In the genomic region with DNA sequence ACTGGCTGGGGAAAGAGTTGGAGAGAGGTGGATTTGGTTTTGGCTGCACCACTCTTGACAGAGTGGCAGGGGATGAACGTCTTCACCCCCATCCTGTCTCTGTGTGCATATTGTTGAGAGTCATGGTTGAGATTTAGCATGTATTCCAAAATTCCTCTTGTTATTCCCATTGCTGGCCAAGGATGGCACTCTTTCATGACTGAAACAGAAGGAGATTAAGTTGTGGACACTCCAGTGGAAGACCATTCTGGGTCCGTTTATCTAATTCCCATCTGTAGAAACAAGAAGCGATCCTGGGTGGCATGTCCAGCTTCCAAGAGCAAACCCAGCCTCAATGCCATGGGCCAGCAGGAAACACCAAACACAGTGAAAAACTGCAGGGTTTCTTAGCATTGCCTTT, we compare ENCODE assay signal across 22 cellular contexts.
DNase-seq lines count a peak whose midpoint lies in the region; ATAC-seq and TF ChIP-seq lines count a peak whose summit lies in the region.
"Had no signal": no experiment of that assay in that cellular context is flagged by ENCODE, and none has a peak within 500 bp of the region (broad histone marks: within the 10 kb centered on the region; RNA-seq: fewer than 3 reads in every experiment).

No MANE protein-coding gene starts in this region.

- no peak overlapping the region for H3K27ac Mint-ChIP-seq in neural progenitor cell
- H3K27ac Mint-ChIP-seq in activated naive CD4-positive, alpha-beta T cell treated with anti-CD3 and anti-CD28 coated beads, Interleukin-2, amount 50 U/mL, for 72 hours, result no peak overlapping the region
- no peak overlapping the region for H3K27ac Mint-ChIP-seq in immature natural killer cell
- H3K27ac Mint-ChIP-seq: activated CD8-positive, alpha-beta memory T cell treated with anti-CD3 and anti-CD28 coated beads, Interleukin-2, amount 10 ng/mL, durations not matched to agents 7 days and 5 days; activated naive CD8-positive, alpha-beta T cell; memory B cell; naive thymus-derived CD8-positive, alpha-beta T cell; progenitor cell of endocrine pancreas had no signal

- no peak overlapping the region for H3K4me2 ChIP-seq in neural progenitor cell

- H3K27ac ChIP-seq in Panc1 (ENCODE audit: low read length) (no peak overlapping the region), neural progenitor cell (no peak overlapping the region)
- H3K27ac ChIP-seq: HL-60, skin epidermis had no signal

- no peaks in the 10 kb centered on the region for H3K79me2 ChIP-seq in neural progenitor cell (ENCODE audit: low read depth)

- H3K4me3 ChIP-seq in BE2C (ENCODE audit: low read depth, low read length) (no peak overlapping the region), Panc1 (ENCODE audit: low read depth in 2 of 2, low read length in 2 of 2) (no peak overlapping the region), epithelial cell of proximal tubule (ENCODE audit: low read depth, low read length) (no peak overlapping the region), neural progenitor cell (no peak overlapping the region)
- H3K4me3 ChIP-seq: skin epidermis had no signal

- CTCF ChIA-PET in Panc1 (lab: Charles Lee), result no interaction called here

- in situ Hi-C loops in Panc1 (cut with HindIII; ENCODE audit: low pct_unique_long_range_greater_than_20kb, low sequenced_read_pairs), result no loop called here

- POLR2A ChIA-PET in Panc1 (lab: Charles Lee), result no interaction called here

- H3K27me3 Mint-ChIP-seq in neural progenitor cell (ENCODE audit: insufficient read depth, low read depth) (peaks cover 4% of the 10 kb centered on the region), immature natural killer cell (ENCODE audit: low read depth in 3 of 3) (peaks cover 0 to 4% (median 2%) of the 10 kb centered on the region in 3 donors)
- H3K27me3 Mint-ChIP-seq: activated CD8-positive, alpha-beta memory T cell treated with anti-CD3 and anti-CD28 coated beads, Interleukin-2, amount 10 ng/mL, durations not matched to agents 7 days and 5 days; activated naive CD8-positive, alpha-beta T cell; brain; memory B cell; progenitor cell of endocrine pancreas had no signal

- H3K9me3 Mint-ChIP-seq in neural progenitor cell (no peaks in the 10 kb centered on the region), immature natural killer cell (peaks cover 2 to 41% (median 9%) of the 10 kb centered on the region in 6 donors)
- H3K9me3 Mint-ChIP-seq in activated naive CD4-positive, alpha-beta T cell treated with anti-CD3 and anti-CD28 coated beads, Interleukin-2, amount 50 U/mL, for 72 hours, result peaks cover 5 to 9% of the 10 kb centered on the region in 2 donors

- DNase-seq in BE2C, result no peak
- DNase-seq in Panc1 (ENCODE audit: low read depth, low spot score), result no peak
- no peak for DNase-seq in epithelial cell of proximal tubule (ENCODE audit: low read depth)
- DNase-seq in neural progenitor cell (ENCODE audit: low spot score), result no peak
- no peak for DNase-seq in activated naive CD4-positive, alpha-beta T cell treated with anti-CD3 and anti-CD28 coated beads, Interleukin-2, amount 50 U/mL, for 72 hours (ENCODE audit: low spot score in 2 of 2)
- no peak for DNase-seq in immature natural killer cell
- DNase-seq in iPS-NIHi11 (ENCODE audit: low spot score), result no peak
- DNase-seq: activated CD4-positive, alpha-beta T cell treated with anti-CD3 and anti-CD28 coated beads for 48 hours; activated CD8-positive, alpha-beta memory T cell treated with anti-CD3 and anti-CD28 coated beads, Interleukin-2, amount 10 ng/mL, durations not matched to agents 7 days and 5 days; foreskin melanocyte; kidney glomerular epithelial cell; naive thymus-derived CD8-positive, alpha-beta T cell; NCI-H526 treated with DMSO at 0.1 percent for 48 hours; Right ventricle myocardium superior; stimulated activated naive CD4-positive, alpha-beta T cell; T-helper 1 cell had no signal

- H3K9me3 ChIP-seq in BE2C (no peaks in the 10 kb centered on the region), Panc1 (ENCODE audit: control insufficient read depth, insufficient read depth, low read depth, low read length) (no peaks in the 10 kb centered on the region), neural progenitor cell (ENCODE audit: low read depth) (no peaks in the 10 kb centered on the region)

- intact Hi-C loops in Panc1 (cut with micrococcal nuclease; ENCODE audit: unreplicated experiment), result no loop called here

- H3K4me3 Mint-ChIP-seq in neural progenitor cell (no peak overlapping the region), immature natural killer cell (no peak overlapping the region)
- H3K4me3 Mint-ChIP-seq: activated CD8-positive, alpha-beta memory T cell treated with anti-CD3 and anti-CD28 coated beads, Interleukin-2, amount 10 ng/mL, durations not matched to agents 7 days and 5 days; activated naive CD8-positive, alpha-beta T cell; brain; memory B cell; naive thymus-derived CD8-positive, alpha-beta T cell had no signal

- H3K4me1 ChIP-seq in BE2C (no peaks in the 10 kb centered on the region), Panc1 (ENCODE audit: control insufficient read depth, insufficient read depth, low read length) (no peaks in the 10 kb centered on the region), neural progenitor cell (no peaks in the 10 kb centered on the region)

- no peaks in the 10 kb centered on the region for H3K36me3 Mint-ChIP-seq in neural progenitor cell
- H3K36me3 Mint-ChIP-seq in activated naive CD4-positive, alpha-beta T cell treated with anti-CD3 and anti-CD28 coated beads, Interleukin-2, amount 50 U/mL, for 72 hours, result no peaks in the 10 kb centered on the region
- H3K36me3 Mint-ChIP-seq in immature natural killer cell, result no peaks in the 10 kb centered on the region
- H3K36me3 Mint-ChIP-seq: activated CD8-positive, alpha-beta memory T cell treated with anti-CD3 and anti-CD28 coated beads, Interleukin-2, amount 10 ng/mL, durations not matched to agents 7 days and 5 days; activated naive CD8-positive, alpha-beta T cell; brain; memory B cell; naive thymus-derived CD8-positive, alpha-beta T cell had no signal

- H2AFZ ChIP-seq in neural progenitor cell (replicated peaks), result no peak overlapping the region

- TF ChIP-seq CTCF in BE2C (IDR thresholded peaks at IDR 0.05; ENCODE audit: low read depth, low read length) (peak; percentile 18), Panc1 (IDR thresholded peaks at IDR 0.05) (0 out of 2 replicates have a peak, but pooled peaks have one; percentile 12), epithelial cell of proximal tubule (conservative IDR thresholded peaks at IDR 0.05; ENCODE audit: low read depth, low read length) (peak; percentile 24), neural progenitor cell (IDR thresholded peaks at IDR 0.05) (peak; percentile 13)

- ATAC-seq in Panc1, result no peak
- no peak for ATAC-seq in activated naive CD4-positive, alpha-beta T cell treated with anti-CD3 and anti-CD28 coated beads, Interleukin-2, amount 50 U/mL, for 72 hours
- ATAC-seq: activated CD8-positive, alpha-beta memory T cell treated with anti-CD3 and anti-CD28 coated beads, Interleukin-2, amount 10 ng/mL, durations not matched to agents 7 days and 5 days; naive thymus-derived CD8-positive, alpha-beta T cell had no signal

- H3K36me3 ChIP-seq in BE2C (no peaks in the 10 kb centered on the region), Panc1 (ENCODE audit: control insufficient read depth, insufficient read depth, low read length) (no peaks in the 10 kb centered on the region), neural progenitor cell (no peaks in the 10 kb centered on the region)

- BruUV-seq in Panc1 (replicated peaks; lab: Mats Ljungman, UMichigan), result no TSS peak

- no peaks in the 10 kb centered on the region for H4K20me1 ChIP-seq in neural progenitor cell (ENCODE audit: low read depth)

- H3K4me1 Mint-ChIP-seq in neural progenitor cell (no peaks in the 10 kb centered on the region), immature natural killer cell (no peaks in the 10 kb centered on the region)
- H3K4me1 Mint-ChIP-seq: activated CD8-positive, alpha-beta memory T cell treated with anti-CD3 and anti-CD28 coated beads, Interleukin-2, amount 10 ng/mL, durations not matched to agents 7 days and 5 days; memory B cell; naive thymus-derived CD8-positive, alpha-beta T cell had no signal

- no peaks in the 10 kb centered on the region for H3F3A ChIP-seq in neural progenitor cell (ENCODE audit: low read depth)

- H3K27me3 ChIP-seq in BE2C (no peaks in the 10 kb centered on the region), Panc1 (ENCODE audit: control insufficient read depth, insufficient read depth, low read length) (no peaks in the 10 kb centered on the region), neural progenitor cell (no peaks in the 10 kb centered on the region)

- H3K9ac ChIP-seq in neural progenitor cell, result no peak overlapping the region
